26 cellular contexts compared by ENCODE assay signal in genomic region chr4:20456416-20456815, GRCh38.
A peak's percentile ranks its signal among the peaks of the same experiment; 100 is the strongest.
DNase-seq lines count a peak whose midpoint lies in the region; ATAC-seq, FAIRE-seq and TF ChIP-seq lines count a peak whose summit lies in the region.
"Had no signal": no experiment of that assay in that cellular context is flagged by ENCODE, and none has a peak within 500 bp of the region (broad histone marks: within the 10 kb centered on the region; RNA-seq: fewer than 3 reads in every experiment).

No MANE protein-coding gene starts in this region.

- ATAC-seq in HG03354 (IDR thresholded peaks at IDR 0.05; ENCODE audit: poor library complexity, severe bottlenecking, unreplicated experiment): no peak
- ATAC-seq: natural killer cell; stimulated activated memory B cell treated with anti-CD40 and anti-IgM and Interleukin-4, amounts not matched to agents 10 μg/mL and 1 μg/mL and 100 μg/mL, for 72 hours had no signal

- no peaks in the 10 kb centered on the region for H3K4me1 Mint-ChIP-seq in astrocyte (ENCODE audit: low read depth, unreplicated experiment)
- H3K4me1 Mint-ChIP-seq: activated CD4-positive, alpha-beta T cell treated with anti-CD3 and anti-CD28 coated beads, Interleukin-2, amount 10 ng/mL, durations not matched to agents 24 days and 14 days; activated naive CD4-positive, alpha-beta T cell treated with anti-CD3 and anti-CD28 coated beads, Interleukin-2, amount 10 ng/mL, durations not matched to agents 7 days and 5 days; natural killer cell; stimulated activated memory B cell treated with anti-CD40 and anti-IgM and Interleukin-4, amounts not matched to agents 10 μg/mL and 1 μg/mL and 100 μg/mL, for 72 hours had no signal

- H3K36me3 Mint-ChIP-seq in astrocyte (ENCODE audit: low read depth, unreplicated experiment): no peaks in the 10 kb centered on the region
- H3K36me3 Mint-ChIP-seq: activated naive CD4-positive, alpha-beta T cell treated with anti-CD3 and anti-CD28 coated beads, Interleukin-2, amount 10 ng/mL, durations not matched to agents 7 days and 5 days; natural killer cell; stimulated activated memory B cell treated with anti-CD40 and anti-IgM and Interleukin-4, amounts not matched to agents 10 μg/mL and 1 μg/mL and 100 μg/mL, for 72 hours had no signal

- no peak overlapping the region for H3K4me2 ChIP-seq in astrocyte (ENCODE audit: low read length)
- H3K4me2 ChIP-seq: KMS-11 had no signal

- peak; percentile 79 for DNase-seq in DMS114 treated with DMSO at 0.1 percent for 48 hours (lab: John Stamatoyannopoulos, UW; ENCODE audit: unreplicated experiment)
- DNase-seq in HS-5 (ENCODE audit: low read depth): peak; percentile 39
- DNase-seq in astrocyte (ENCODE audit: low read depth): no peak
- DNase-seq in kidney glomerular epithelial cell (lab: John Stamatoyannopoulos, UW): peak; percentile 30
- DNase-seq in NAMALWA (ENCODE audit: low spot score): no peak
- no peak for DNase-seq in effector CD4-positive, alpha-beta T cell
- DNase-seq: activated CD4-positive, alpha-beta T cell treated with anti-CD3 and anti-CD28 coated beads, Interleukin-2, amount 10 ng/mL, durations not matched to agents 24 days and 14 days; activated naive CD4-positive, alpha-beta T cell treated with anti-CD3 and anti-CD28 coated beads, Interleukin-2, amount 10 ng/mL, durations not matched to agents 7 days and 5 days; activated T-cell treated with anti-CD3 and anti-CD28 coated beads, Interleukin-2, amount 50 U/mL, for 48 hours; cortex of kidney; GDM1; left ventricle myocardium inferior; MV-4-11; natural killer cell; NCI-H1694 treated with DMSO at 0.1 percent for 48 hours; NCI-H2171; NCI-H524; ovary; spleen; stimulated activated CD4-positive, alpha-beta T cell treated with anti-CD3 and anti-CD28 coated beads, Interleukin-2, amount 100 ng/mL, for 48 hours had no signal

- H3K27me3 ChIP-seq in astrocyte (ENCODE audit: insufficient read depth, low read length): no peaks in the 10 kb centered on the region
- H3K27me3 ChIP-seq: cardiac muscle cell, ovary, spleen had no signal

- no peaks in the 10 kb centered on the region for H3K79me2 ChIP-seq in astrocyte (ENCODE audit: insufficient read depth, low read length)

- no peaks in the 10 kb centered on the region for H3K9me3 ChIP-seq in astrocyte (ENCODE audit: insufficient read depth, low read depth, low read length)
- H3K9me3 ChIP-seq: left ventricle myocardium inferior, ovary, spleen had no signal

- H3K27me3 Mint-ChIP-seq in astrocyte (ENCODE audit: low read depth, unreplicated experiment): no peaks in the 10 kb centered on the region
- H3K27me3 Mint-ChIP-seq: activated CD4-positive, alpha-beta T cell treated with anti-CD3 and anti-CD28 coated beads, Interleukin-2, amount 10 ng/mL, durations not matched to agents 24 days and 14 days; activated naive CD4-positive, alpha-beta T cell treated with anti-CD3 and anti-CD28 coated beads, Interleukin-2, amount 10 ng/mL, durations not matched to agents 7 days and 5 days; stimulated activated memory B cell treated with anti-CD40 and anti-IgM and Interleukin-4, amounts not matched to agents 10 μg/mL and 1 μg/mL and 100 μg/mL, for 72 hours had no signal

- H3K4me3 ChIP-seq in astrocyte (ENCODE audit: insufficient read depth, low read depth, low read length): no peak overlapping the region
- H3K4me3 ChIP-seq: cardiac muscle cell, left ventricle myocardium inferior, ovary, SK-N-MC, spleen had no signal

- no peak for TF ChIP-seq CTCF in astrocyte (IDR thresholded peaks at IDR 0.05; ENCODE audit: insufficient read depth, low read depth, low read length)

- H3K27ac ChIP-seq in astrocyte (ENCODE audit: low read depth, low read length): no peak overlapping the region
- H3K27ac ChIP-seq: cardiac muscle cell, KMS-11, left ventricle myocardium inferior, ovary, RWPE1, SK-N-MC, spleen had no signal

- H3K27ac Mint-ChIP-seq in astrocyte (ENCODE audit: unreplicated experiment): no peak overlapping the region
- H3K27ac Mint-ChIP-seq: activated CD4-positive, alpha-beta T cell treated with anti-CD3 and anti-CD28 coated beads, Interleukin-2, amount 10 ng/mL, durations not matched to agents 24 days and 14 days; activated naive CD4-positive, alpha-beta T cell treated with anti-CD3 and anti-CD28 coated beads, Interleukin-2, amount 10 ng/mL, durations not matched to agents 7 days and 5 days; natural killer cell; stimulated activated memory B cell treated with anti-CD40 and anti-IgM and Interleukin-4, amounts not matched to agents 10 μg/mL and 1 μg/mL and 100 μg/mL, for 72 hours had no signal

- H4K20me1 ChIP-seq in astrocyte (ENCODE audit: insufficient read depth, low read length): peaks cover 4% of the 10 kb centered on the region

- H3K9ac ChIP-seq in astrocyte (ENCODE audit: low read length): no peak overlapping the region
- H3K9ac ChIP-seq: KMS-11 had no signal

- H3K36me3 ChIP-seq in astrocyte (ENCODE audit: insufficient read depth, low read length): no peaks in the 10 kb centered on the region
- H3K36me3 ChIP-seq: cardiac muscle cell, left ventricle myocardium inferior, ovary, spleen had no signal

- H3K4me1 ChIP-seq in astrocyte (ENCODE audit: insufficient read depth, low read length): no peaks in the 10 kb centered on the region
- H3K4me1 ChIP-seq: left ventricle myocardium inferior, spleen had no signal

- H3K4me3 Mint-ChIP-seq in astrocyte (ENCODE audit: unreplicated experiment): no peak overlapping the region
- H3K4me3 Mint-ChIP-seq: activated CD4-positive, alpha-beta T cell treated with anti-CD3 and anti-CD28 coated beads, Interleukin-2, amount 10 ng/mL, durations not matched to agents 24 days and 14 days; activated naive CD4-positive, alpha-beta T cell treated with anti-CD3 and anti-CD28 coated beads, Interleukin-2, amount 10 ng/mL, durations not matched to agents 7 days and 5 days; natural killer cell; stimulated activated memory B cell treated with anti-CD40 and anti-IgM and Interleukin-4, amounts not matched to agents 10 μg/mL and 1 μg/mL and 100 μg/mL, for 72 hours had no signal

- H3K9me3 Mint-ChIP-seq in astrocyte (ENCODE audit: unreplicated experiment): no peaks in the 10 kb centered on the region
- H3K9me3 Mint-ChIP-seq: activated CD4-positive, alpha-beta T cell treated with anti-CD3 and anti-CD28 coated beads, Interleukin-2, amount 10 ng/mL, durations not matched to agents 24 days and 14 days; activated naive CD4-positive, alpha-beta T cell treated with anti-CD3 and anti-CD28 coated beads, Interleukin-2, amount 10 ng/mL, durations not matched to agents 7 days and 5 days; stimulated activated memory B cell treated with anti-CD40 and anti-IgM and Interleukin-4, amounts not matched to agents 10 μg/mL and 1 μg/mL and 100 μg/mL, for 72 hours had no signal

- H2AFZ ChIP-seq in astrocyte (ENCODE audit: low read depth, low read length): no peak overlapping the region

- peak; percentile 26 for FAIRE-seq in astrocyte (lab: Jason Lieb, UNC)

Comparison
In these comparisons a context has a peak if more than half of its experiments do, and no peak if none do; other contexts are left out.
1. DNase-seq: peak in DMS114 treated with DMSO at 0.1 percent for 48 hours (single experiment), HS-5 (single experiment) and kidney glomerular epithelial cell (single experiment); none in astrocyte (single experiment), NAMALWA (single experiment) and effector CD4-positive, alpha-beta T cell (single experiment).